ENCODE assay signal across 17 cellular contexts in the genomic region with DNA sequence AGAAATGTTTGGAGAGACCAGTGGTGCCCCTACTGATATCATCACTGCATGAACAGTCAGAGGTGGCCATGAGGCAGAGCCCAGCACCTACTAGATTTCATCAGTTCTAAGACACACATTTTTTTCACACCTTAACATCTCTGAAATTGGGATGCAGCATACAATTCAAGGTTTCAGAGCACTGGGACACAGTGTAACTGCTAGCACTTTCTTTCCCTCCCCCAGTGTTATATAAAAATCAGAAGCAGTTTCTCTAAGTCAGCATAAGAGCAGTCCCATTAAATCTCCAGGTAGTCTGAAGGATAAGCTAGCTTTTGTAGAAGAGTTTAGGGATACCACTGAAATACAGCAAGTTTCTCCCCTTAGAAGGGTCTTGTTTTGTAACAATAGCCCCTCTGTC. TPM values are rescaled to one million over a fixed set of nuclear protein-coding genes. Genes with fewer than 3 reads are reported as not detected.
"Had no signal": no experiment of that assay in that cellular context is flagged by ENCODE, and none has a peak within 500 bp of the region (broad histone marks: within the 10 kb centered on the region; RNA-seq: fewer than 3 reads in every experiment).

No MANE protein-coding gene starts in this region.

- ATAC-seq: activated CD4-positive, alpha-beta T cell treated with anti-CD3 and anti-CD28 coated beads for 36 hours; activated CD8-positive, alpha-beta T cell treated with anti-CD3 and anti-CD28 coated beads for 36 hours; effector memory CD8-positive, alpha-beta T cell; natural killer cell had no signal

- H3K4me1 Mint-ChIP-seq: activated CD4-positive, alpha-beta T cell treated with anti-CD3 and anti-CD28 coated beads for 36 hours; activated naive CD8-positive, alpha-beta T cell treated with anti-CD3 and anti-CD28 coated beads, Interleukin-2, amount 10 ng/mL, durations not matched to agents 7 days and 5 days; central memory CD8-positive, alpha-beta T cell; natural killer cell had no signal

- H3K27me3 Mint-ChIP-seq: activated CD4-positive, alpha-beta T cell treated with anti-CD3 and anti-CD28 coated beads for 36 hours; activated CD8-positive, alpha-beta T cell treated with anti-CD3 and anti-CD28 coated beads for 36 hours; activated naive CD8-positive, alpha-beta T cell treated with anti-CD3 and anti-CD28 coated beads, Interleukin-2, amount 10 ng/mL, durations not matched to agents 7 days and 5 days; central memory CD8-positive, alpha-beta T cell; effector memory CD8-positive, alpha-beta T cell had no signal

- DNase-seq: activated CD4-positive, alpha-beta T cell treated with anti-CD3 and anti-CD28 coated beads for 36 hours; activated CD8-positive, alpha-beta memory T cell treated with anti-CD3 and anti-CD28 coated beads, Interleukin-2, amount 50 U/mL, for 4 hours; activated CD8-positive, alpha-beta T cell treated with anti-CD3 and anti-CD28 coated beads for 36 hours; activated naive CD8-positive, alpha-beta T cell treated with anti-CD3 and anti-CD28 coated beads, Interleukin-2, amount 10 ng/mL, durations not matched to agents 7 days and 5 days; effector memory CD8-positive, alpha-beta T cell; hippocampal formation; natural killer cell; sigmoid colon; stimulated activated CD4-positive, alpha-beta T cell treated with anti-CD3 and anti-CD28 coated beads, Interleukin-12 subunit alpha, Interleukin-12 subunit beta, amount 100 ng/mL, for 4 hours; stimulated activated naive CD4-positive, alpha-beta T cell treated with Interleukin-2 at 50 U/mL for 16 hours; T1000; WERI-Rb-1 had no signal

- H3K4me3 ChIP-seq: lung, sigmoid colon had no signal

- H3K36me3 Mint-ChIP-seq: activated naive CD8-positive, alpha-beta T cell treated with anti-CD3 and anti-CD28 coated beads, Interleukin-2, amount 10 ng/mL, durations not matched to agents 7 days and 5 days; natural killer cell had no signal

- H3K9me3 Mint-ChIP-seq: activated CD8-positive, alpha-beta T cell treated with anti-CD3 and anti-CD28 coated beads for 36 hours; activated naive CD8-positive, alpha-beta T cell treated with anti-CD3 and anti-CD28 coated beads, Interleukin-2, amount 10 ng/mL, durations not matched to agents 7 days and 5 days; central memory CD8-positive, alpha-beta T cell; effector memory CD8-positive, alpha-beta T cell; natural killer cell had no signal

- H3K4me3 Mint-ChIP-seq: activated CD4-positive, alpha-beta T cell treated with anti-CD3 and anti-CD28 coated beads for 36 hours; activated CD8-positive, alpha-beta T cell treated with anti-CD3 and anti-CD28 coated beads for 36 hours; activated naive CD8-positive, alpha-beta T cell treated with anti-CD3 and anti-CD28 coated beads, Interleukin-2, amount 10 ng/mL, durations not matched to agents 7 days and 5 days; central memory CD8-positive, alpha-beta T cell; effector memory CD8-positive, alpha-beta T cell; natural killer cell had no signal

- H3K27ac ChIP-seq: WERI-Rb-1 had no signal

- H3K27ac Mint-ChIP-seq: activated CD4-positive, alpha-beta T cell treated with anti-CD3 and anti-CD28 coated beads for 36 hours; activated CD8-positive, alpha-beta T cell treated with anti-CD3 and anti-CD28 coated beads for 36 hours; activated naive CD8-positive, alpha-beta T cell treated with anti-CD3 and anti-CD28 coated beads, Interleukin-2, amount 10 ng/mL, durations not matched to agents 7 days and 5 days; natural killer cell had no signal

- H3K9me3 ChIP-seq: sigmoid colon had no signal

- H3K27me3 ChIP-seq: sigmoid colon had no signal

RNA-seq across cellular contexts. Expression of a gene that starts 10.0 kb away (rescaled TPM):
- total RNA-seq: activated CD4-positive, alpha-beta T cell treated with anti-CD3 and anti-CD28 coated beads for 36 hours; activated CD8-positive, alpha-beta T cell treated with anti-CD3 and anti-CD28 coated beads for 36 hours; activated naive CD8-positive, alpha-beta T cell treated with anti-CD3 and anti-CD28 coated beads, Interleukin-2, amount 10 ng/mL, durations not matched to agents 7 days and 5 days; epithelial cell of proximal tubule; mononuclear cell; natural killer cell; osteocyte had no signal
